Comparison of ENCODE assay signal across 11 cellular contexts in the genomic region with DNA sequence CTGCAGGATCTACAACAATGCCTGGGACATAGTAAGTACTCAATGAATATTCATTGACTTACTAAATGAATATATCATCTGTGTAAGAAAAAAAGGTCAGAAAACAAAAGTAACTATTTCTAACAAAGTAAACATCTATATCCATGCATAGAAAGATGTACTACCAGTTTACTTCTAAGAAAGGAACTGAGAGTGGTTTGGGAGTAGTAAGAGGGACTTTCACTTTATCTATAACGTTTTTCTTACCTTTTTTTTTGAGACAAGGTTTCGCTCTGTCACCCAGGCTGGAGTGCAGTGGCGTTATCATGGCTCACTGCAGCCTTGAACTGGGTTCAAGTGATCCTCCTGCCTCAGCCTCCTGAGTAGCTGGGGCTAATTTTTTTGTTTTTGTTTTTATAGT. TPM values are rescaled to one million over a fixed set of nuclear protein-coding genes. Genes with fewer than 3 reads are reported as not detected.
A peak's percentile ranks its signal among the peaks of the same experiment; 100 is the strongest.
DNase-seq lines count a peak whose midpoint lies in the region; ATAC-seq and TF ChIP-seq lines count a peak whose summit lies in the region.
"Had no signal": no experiment of that assay in that cellular context is flagged by ENCODE, and none has a peak within 500 bp of the region (broad histone marks: within the 10 kb centered on the region; RNA-seq: fewer than 3 reads in every experiment).

No MANE protein-coding gene starts in this region.

- peak; percentile 98 for ATAC-seq in GM18868 (IDR thresholded peaks at IDR 0.05; ENCODE audit: unreplicated experiment)
- peak; percentile 93 for ATAC-seq in GM21529 (IDR thresholded peaks at IDR 0.05; ENCODE audit: unreplicated experiment)
- peak; percentile 89 for ATAC-seq in HG03064 (IDR thresholded peaks at IDR 0.05; ENCODE audit: low read depth, unreplicated experiment)
- peak; percentile 42 for ATAC-seq in memory B cell (ENCODE audit: low read depth)
- no peak for ATAC-seq in activated CD8-positive, alpha-beta T cell treated with anti-CD3 and anti-CD28 coated beads for 36 hours
- ATAC-seq: left cardiac atrium had no signal

- no peaks in the 10 kb centered on the region for H3K9me3 Mint-ChIP-seq in memory B cell
- H3K9me3 Mint-ChIP-seq in activated CD8-positive, alpha-beta T cell treated with anti-CD3 and anti-CD28 coated beads for 36 hours: no peaks in the 10 kb centered on the region
- H3K9me3 Mint-ChIP-seq: CD8-positive, alpha-beta memory T cell had no signal

- peak overlapping the region; percentile 63 for H3K27ac Mint-ChIP-seq in memory B cell
- no peak overlapping the region for H3K27ac Mint-ChIP-seq in activated CD8-positive, alpha-beta T cell treated with anti-CD3 and anti-CD28 coated beads for 36 hours

- H3K4me1 Mint-ChIP-seq in memory B cell: peaks cover 6% of the 10 kb centered on the region
- H3K4me1 Mint-ChIP-seq in activated CD8-positive, alpha-beta T cell treated with anti-CD3 and anti-CD28 coated beads for 36 hours (ENCODE audit: low read depth): no peaks in the 10 kb centered on the region
- H3K4me1 Mint-ChIP-seq: CD8-positive, alpha-beta memory T cell had no signal

- H3K36me3 Mint-ChIP-seq in memory B cell: peaks cover 33% of the 10 kb centered on the region
- H3K36me3 Mint-ChIP-seq in activated CD8-positive, alpha-beta T cell treated with anti-CD3 and anti-CD28 coated beads for 36 hours (ENCODE audit: low read depth): peaks cover 20% of the 10 kb centered on the region

- CTCF ChIA-PET in activated CD8-positive, alpha-beta T cell treated with anti-CD3 and anti-CD28 coated beads for 36 hours (lab: Charles Lee): interaction anchor here (0.8 to 1.2 kb wide), 2 partner anchors 10 to 157 kb away, joined by 3 read pairs; no protein-coding TSS in a partner anchor

- TF ChIP-seq POLR2A in erythroblast (IDR thresholded peaks at IDR 0.05; ENCODE audit: low read length): no peak

- no peak for DNase-seq in memory B cell (ENCODE audit: low spot score in 2 of 2)
- DNase-seq in stimulated activated CD4-positive, alpha-beta T cell treated with anti-CD3 and anti-CD28 coated beads, Interleukin-1b, Interleukin-23, amount 100 ng/mL, for 48 hours: no peak
- no peak for DNase-seq in kidney glomerular epithelial cell (lab: John Stamatoyannopoulos, UW)
- DNase-seq in erythroblast (lab: John Stamatoyannopoulos, UW): no peak
- no peak for DNase-seq in activated CD8-positive, alpha-beta T cell treated with anti-CD3 and anti-CD28 coated beads for 36 hours
- DNase-seq: CD8-positive, alpha-beta memory T cell; left cardiac atrium; T1000 had no signal

- H3K4me3 Mint-ChIP-seq in memory B cell: no peak overlapping the region
- no peak overlapping the region for H3K4me3 Mint-ChIP-seq in activated CD8-positive, alpha-beta T cell treated with anti-CD3 and anti-CD28 coated beads for 36 hours
- H3K4me3 Mint-ChIP-seq: CD8-positive, alpha-beta memory T cell had no signal

- TF ChIP-seq CTCF in activated CD8-positive, alpha-beta T cell treated with anti-CD3 and anti-CD28 coated beads for 36 hours (IDR thresholded peaks at IDR 0.05): no peak

- intact Hi-C loops in activated CD8-positive, alpha-beta T cell treated with anti-CD3 and anti-CD28 coated beads for 36 hours (cut with micrococcal nuclease): no loop called here

- no peaks in the 10 kb centered on the region for H3K27me3 Mint-ChIP-seq in memory B cell
- no peaks in the 10 kb centered on the region for H3K27me3 Mint-ChIP-seq in activated CD8-positive, alpha-beta T cell treated with anti-CD3 and anti-CD28 coated beads for 36 hours
- H3K27me3 Mint-ChIP-seq: CD8-positive, alpha-beta memory T cell had no signal

- POLR2A ChIA-PET in activated CD8-positive, alpha-beta T cell treated with anti-CD3 and anti-CD28 coated beads for 36 hours (lab: Charles Lee): interaction anchor here (1.1 kb wide), 1 partner anchor 99 kb away, joined by 3 read pairs; a partner anchor contains a TSS

RNA-seq across cellular contexts. Expression of a gene that starts 25.7 kb away (rescaled TPM):
- total RNA-seq in activated CD8-positive, alpha-beta T cell treated with anti-CD3 and anti-CD28 coated beads for 36 hours: 10 to 100 TPM; 12.9 to 15.2 TPM

RNA-seq across cellular contexts. Expression of a gene that starts 25.7 kb away (rescaled TPM):
- 1 to 10 TPM; 5.0 to 6.6 TPM for total RNA-seq in activated CD8-positive, alpha-beta T cell treated with anti-CD3 and anti-CD28 coated beads for 36 hours

RNA-seq across cellular contexts. Expression of a gene that starts 39.6 kb away (rescaled TPM):
- not detected for total RNA-seq in activated CD8-positive, alpha-beta T cell treated with anti-CD3 and anti-CD28 coated beads for 36 hours
